1 cellular context compared by ENCODE assay signal in genomic region chr5:138557677-138558076, GRCh38.
TF ChIP-seq lines count a peak whose summit lies in the region.

No MANE protein-coding gene starts in this region.

TF ChIP-seq in HepG2, 621 proteins besides CTCF, POLR2A, EP300 and RAD21:
- TF ChIP-seq ATF7-NPFF (CRISPR knock-in tag; IDR thresholded peaks at IDR 0.05; ENCODE audit: low read depth) (no peak), PLRG1 (conservative IDR thresholded peaks at IDR 0.05) (no peak), RBM22 (optimal IDR thresholded peaks at IDR 0.05; ENCODE audit: low read length) (peak; percentile 68), KDM1A (CRISPR knock-in tag; IDR thresholded peaks at IDR 0.05) (no peak)
